Comparison of ENCODE assay signal across 1 cellular context in genomic region chr1:198904356-198904755, GRCh38.
TF ChIP-seq lines count a peak whose summit lies in the region.

No MANE protein-coding gene starts in this region.

TF ChIP-seq in SK-N-SH treated with all-trans-retinoic acid at 6 μM for 48 hours, 23 proteins besides CTCF, POLR2A, EP300 and RAD21 (continued from another document):
- TF ChIP-seq PATZ1 (CRISPR knock-in tag; IDR thresholded peaks at IDR 0.05; ENCODE audit: borderline replicate concordance) (no peak), TCF4 (CRISPR knock-in tag; IDR thresholded peaks at IDR 0.05; ENCODE audit: borderline replicate concordance) (no peak), ZC3H10 (CRISPR knock-in tag; IDR thresholded peaks at IDR 0.05) (no peak), ZFP3 (CRISPR knock-in tag; IDR thresholded peaks at IDR 0.05) (no peak), SNAI2 (CRISPR knock-in tag; IDR thresholded peaks at IDR 0.05) (no peak), CREB5 (CRISPR knock-in tag; IDR thresholded peaks at IDR 0.05; ENCODE audit: low read depth) (no peak)
- TF ChIP-seq, protein P1, sequence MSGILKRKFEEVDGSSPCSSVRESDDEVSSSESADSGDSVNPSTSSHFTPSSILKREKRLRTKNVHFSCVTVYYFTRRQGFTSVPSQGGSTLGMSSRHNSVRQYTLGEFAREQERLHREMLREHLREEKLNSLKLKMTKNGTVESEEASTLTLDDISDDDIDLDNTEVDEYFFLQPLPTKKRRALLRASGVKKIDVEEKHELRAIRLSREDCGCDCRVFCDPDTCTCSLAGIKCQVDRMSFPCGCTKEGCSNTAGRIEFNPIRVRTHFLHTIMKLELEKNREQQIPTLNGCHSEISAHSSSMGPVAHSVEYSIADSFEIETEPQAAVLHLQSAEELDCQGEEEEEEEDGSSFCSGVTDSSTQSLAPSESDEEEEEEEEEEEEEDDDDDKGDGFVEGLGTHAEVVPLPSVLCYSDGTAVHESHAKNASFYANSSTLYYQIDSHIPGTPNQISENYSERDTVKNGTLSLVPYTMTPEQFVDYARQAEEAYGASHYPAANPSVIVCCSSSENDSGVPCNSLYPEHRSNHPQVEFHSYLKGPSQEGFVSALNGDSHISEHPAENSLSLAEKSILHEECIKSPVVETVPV (CRISPR knock-in tag; IDR thresholded peaks at IDR 0.05) = no peak
